In genomic region chr12:108561852-108562347, GRCh38 we compare ENCODE assay signal across 2 cellular contexts.
TF ChIP-seq lines count a peak whose summit lies in the region.

No MANE protein-coding gene starts in this region.

TF ChIP-seq in IMR-90, 13 proteins besides CTCF, POLR2A, EP300 and RAD21:
- TF ChIP-seq RFX5 (IDR thresholded peaks at IDR 0.05; ENCODE audit: low read depth, low read length) (no peak), USF2 (IDR thresholded peaks at IDR 0.05; ENCODE audit: low read depth, low read length) (no peak), RCOR1 (IDR thresholded peaks at IDR 0.05; ENCODE audit: insufficient replicate concordance, low read length) (no peak), ELK1 (IDR thresholded peaks at IDR 0.05; ENCODE audit: borderline replicate concordance, low read depth, low read length) (no peak), SMC3 (IDR thresholded peaks at IDR 0.05; ENCODE audit: low read depth, low read length) (no peak), FOS (IDR thresholded peaks at IDR 0.05; ENCODE audit: low read depth, low read length) (no peak), MXI1 (IDR thresholded peaks at IDR 0.05; ENCODE audit: borderline replicate concordance, low read depth, low read length) (no peak), CHD1 (IDR thresholded peaks at IDR 0.05; ENCODE audit: low read depth, low read length) (no peak), BHLHE40 (IDR thresholded peaks at IDR 0.05; ENCODE audit: low read depth, low read length) (no peak), MAZ (IDR thresholded peaks at IDR 0.05; ENCODE audit: borderline replicate concordance, low read depth, low read length) (no peak), NFE2L2 (IDR thresholded peaks at IDR 0.05; ENCODE audit: low read depth, low read length) (no peak), CEBPB (IDR thresholded peaks at IDR 0.05; ENCODE audit: low read depth, low read length) (no peak)

TF ChIP-seq in K562, 482 proteins besides CTCF, POLR2A, EP300 and RAD21 (continues in another document):
- TF ChIP-seq TAF9B (IDR thresholded peaks at IDR 0.05; ENCODE audit: partially characterized antibody) (peak; percentile 7), KLF6 (CRISPR knock-in tag; IDR thresholded peaks at IDR 0.05; ENCODE audit: borderline replicate concordance) (no peak), ZNF232 (CRISPR knock-in tag; IDR thresholded peaks at IDR 0.05) (no peak), HDGF (IDR thresholded peaks at IDR 0.05) (no peak), RBM25 (IDR thresholded peaks at IDR 0.05; ENCODE audit: low read depth, low read length, severe bottlenecking) (no peak), ZFP91 (CRISPR knock-in tag; IDR thresholded peaks at IDR 0.05) (no peak), FOXM1 (IDR thresholded peaks at IDR 0.05; ENCODE audit: low read depth) (no peak), FOXM1 (CRISPR knock-in tag; IDR thresholded peaks at IDR 0.05; ENCODE audit: low read depth) (no peak), BRF1 (IDR thresholded peaks at IDR 0.05; ENCODE audit: borderline replicate concordance, extremely low read depth, insufficient read length) (no peak), ZNF785 (CRISPR knock-in tag; IDR thresholded peaks at IDR 0.05) (no peak), TBP (optimal IDR thresholded peaks at IDR 0.05; ENCODE audit: low read depth, low read length) (no peak), KDM5B (IDR thresholded peaks at IDR 0.05; ENCODE audit: insufficient replicate concordance, low read depth, low read length) (peak; percentile 83), ZNF609 (CRISPR knock-in tag; IDR thresholded peaks at IDR 0.05; ENCODE audit: borderline replicate concordance) (no peak), MCM3 (IDR thresholded peaks at IDR 0.05) (no peak), ZBTB40 (IDR thresholded peaks at IDR 0.05) (no peak), ZBTB40 (CRISPR knock-in tag; IDR thresholded peaks at IDR 0.05) (no peak), SETDB1 (IDR thresholded peaks at IDR 0.05; ENCODE audit: low read length) (no peak), ZNF398 (CRISPR knock-in tag; IDR thresholded peaks at IDR 0.05) (no peak), FOXJ2 (tag; IDR thresholded peaks at IDR 0.05) (no peak), XRCC4 (IDR thresholded peaks at IDR 0.05; ENCODE audit: extremely low read depth, insufficient read depth, insufficient read length) (no peak), POLR2G (IDR thresholded peaks at IDR 0.05; ENCODE audit: low read depth, low read length) (no peak), VEZF1 (CRISPR knock-in tag; IDR thresholded peaks at IDR 0.05) (no peak), PCBP1 (IDR thresholded peaks at IDR 0.05; ENCODE audit: low read depth, low read length, poor library complexity, severe bottlenecking) (no peak), DIDO1 (tag; IDR thresholded peaks at IDR 0.05; ENCODE audit: low read depth) (no peak), DDX20 (tag; IDR thresholded peaks at IDR 0.05; ENCODE audit: low read depth) (no peak), GABPA (tag; conservative IDR thresholded peaks at IDR 0.05; ENCODE audit: low read depth) (no peak), ZNF282 (CRISPR knock-in tag; IDR thresholded peaks at IDR 0.05) (no peak), CCNT2 (IDR thresholded peaks at IDR 0.05; ENCODE audit: borderline replicate concordance, extremely low read depth, insufficient read length, low read depth, low read length) (no peak), MYC (IDR thresholded peaks at IDR 0.05; ENCODE audit: low read depth, low read length) (no peak), MYC (CRISPR knock-in tag; IDR thresholded peaks at IDR 0.05; ENCODE audit: borderline replicate concordance, low read depth) (no peak), TRIM24 (IDR thresholded peaks at IDR 0.05) (no peak), DNMT1 (IDR thresholded peaks at IDR 0.05) (no peak), MCM7 (IDR thresholded peaks at IDR 0.05) (no peak), CHAMP1 (IDR thresholded peaks at IDR 0.05) (no peak)
